ENCODE assay signal across 12 cellular contexts in the genomic region with DNA sequence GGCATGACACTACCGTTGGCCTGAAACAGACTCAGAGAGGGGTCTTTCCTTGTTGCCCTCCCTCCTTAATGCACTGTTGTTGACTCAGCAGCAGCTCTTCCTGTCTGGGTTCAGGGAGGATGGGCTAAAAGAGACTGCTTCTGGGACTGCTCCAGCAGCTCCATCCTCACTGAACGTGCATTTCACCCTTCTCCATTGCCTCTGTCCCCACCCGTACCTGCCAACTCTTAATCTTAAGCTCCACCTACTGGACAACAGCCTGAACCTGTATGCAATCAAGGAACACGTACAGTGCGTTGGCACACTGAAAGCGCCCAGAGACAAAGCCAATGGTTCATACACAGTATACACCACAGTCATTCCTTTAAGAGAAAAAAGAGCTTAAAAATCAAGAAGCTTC.
DNase-seq lines count a peak whose midpoint lies in the region; ATAC-seq and TF ChIP-seq lines count a peak whose summit lies in the region.
"Had no signal": no experiment of that assay in that cellular context is flagged by ENCODE, and none has a peak within 500 bp of the region (broad histone marks: within the 10 kb centered on the region; RNA-seq: fewer than 3 reads in every experiment).

No MANE protein-coding gene starts in this region.

- no peaks in the 10 kb centered on the region for H3K27me3 Mint-ChIP-seq in MCF 10A (ENCODE audit: insufficient read depth, unreplicated experiment)
- peaks cover 14 to 19% of the 10 kb centered on the region in 2 donors for H3K27me3 Mint-ChIP-seq in stimulated activated naive B cell treated with anti-CD40 and anti-IgM and Interleukin-4, amounts not matched to agents 10 μg/mL and 1 μg/mL and 100 μg/mL, for 72 hours
- peaks cover 4% of the 10 kb centered on the region for H3K27me3 Mint-ChIP-seq in CD4-positive, alpha-beta T cell

- CTCF ChIA-PET in MCF 10A (lab: Yijun Ruan, JAX), result interaction anchor here (0.6 to 2.0 kb wide), 10 partner anchors 8 to 81 kb away, joined by 3 to 6 read pairs (median 4); no protein-coding TSS in a partner anchor
- CTCF ChIA-PET in CD4-positive, alpha-beta T cell (lab: Charles Lee), result no interaction called here

- no peaks in the 10 kb centered on the region for H3K36me3 Mint-ChIP-seq in MCF 10A (ENCODE audit: insufficient read depth, unreplicated experiment)
- H3K36me3 Mint-ChIP-seq in stimulated activated naive B cell treated with anti-CD40 and anti-IgM and Interleukin-4, amounts not matched to agents 10 μg/mL and 1 μg/mL and 100 μg/mL, for 72 hours, result peaks cover 0 to 4% of the 10 kb centered on the region in 2 donors
- no peaks in the 10 kb centered on the region for H3K36me3 Mint-ChIP-seq in CD4-positive, alpha-beta T cell (ENCODE audit: low read depth)
- H3K36me3 Mint-ChIP-seq: naive thymus-derived CD8-positive, alpha-beta T cell had no signal

- no peaks in the 10 kb centered on the region for H3K36me3 ChIP-seq in breast epithelium

- H3K4me3 Mint-ChIP-seq in MCF 10A (ENCODE audit: unreplicated experiment), result no peak overlapping the region
- no peak overlapping the region for H3K4me3 Mint-ChIP-seq in stimulated activated naive B cell treated with anti-CD40 and anti-IgM and Interleukin-4, amounts not matched to agents 10 μg/mL and 1 μg/mL and 100 μg/mL, for 72 hours
- H3K4me3 Mint-ChIP-seq in CD4-positive, alpha-beta T cell, result no peak overlapping the region
- H3K4me3 Mint-ChIP-seq: naive thymus-derived CD8-positive, alpha-beta T cell had no signal

- peaks cover 8% of the 10 kb centered on the region for H3K9me3 Mint-ChIP-seq in MCF 10A (ENCODE audit: unreplicated experiment)
- H3K9me3 Mint-ChIP-seq in stimulated activated naive B cell treated with anti-CD40 and anti-IgM and Interleukin-4, amounts not matched to agents 10 μg/mL and 1 μg/mL and 100 μg/mL, for 72 hours, result peaks cover 0 to 6% of the 10 kb centered on the region in 2 donors
- peaks cover 2% of the 10 kb centered on the region for H3K9me3 Mint-ChIP-seq in CD4-positive, alpha-beta T cell

- H3K27ac ChIP-seq in breast epithelium, result no peak overlapping the region
- H3K27ac ChIP-seq in CD4-positive, alpha-beta T cell (ENCODE audit: low read depth, low read length), result no peak overlapping the region

- DNase-seq in MCF 10A (ENCODE audit: unreplicated experiment), result peak; percentile 29
- no peak for DNase-seq in breast epithelium (ENCODE audit: low spot score in 2 of 2)
- DNase-seq in NCI-H526 (lab: John Stamatoyannopoulos, UW), result peak; percentile 53 to 75
- DNase-seq in stimulated activated naive B cell treated with anti-CD40 and anti-IgM and Interleukin-4, amounts not matched to agents 10 μg/mL and 1 μg/mL and 100 μg/mL, for 72 hours, result no peak
- no peak for DNase-seq in GM10266 (ENCODE audit: extremely low spot score)
- DNase-seq in CD4-positive, alpha-beta T cell, result no peak
- DNase-seq: activated naive CD4-positive, alpha-beta T cell; cortex of kidney; NCI-H774 had no signal

- POLR2A ChIA-PET in MCF 10A (lab: Yijun Ruan, JAX), result no interaction called here
- POLR2A ChIA-PET in CD4-positive, alpha-beta T cell (lab: Charles Lee), result no interaction called here

- BruUV-seq in MCF 10A (replicated peaks; lab: Mats Ljungman, UMichigan), result no TSS peak

- no peaks in the 10 kb centered on the region for H3K4me1 ChIP-seq in breast epithelium

- no peak overlapping the region for H3K4me3 ChIP-seq in breast epithelium

- no peaks in the 10 kb centered on the region for H3K4me1 Mint-ChIP-seq in MCF 10A (ENCODE audit: insufficient read depth, unreplicated experiment)
- H3K4me1 Mint-ChIP-seq in stimulated activated naive B cell treated with anti-CD40 and anti-IgM and Interleukin-4, amounts not matched to agents 10 μg/mL and 1 μg/mL and 100 μg/mL, for 72 hours, result peaks cover 2 to 6% of the 10 kb centered on the region in 2 donors
- H3K4me1 Mint-ChIP-seq in CD4-positive, alpha-beta T cell (ENCODE audit: low read depth), result no peaks in the 10 kb centered on the region
- H3K4me1 Mint-ChIP-seq: naive thymus-derived CD8-positive, alpha-beta T cell had no signal

- TF ChIP-seq POLR2A in breast epithelium (IDR thresholded peaks at IDR 0.05), result no peak

- H3K27ac Mint-ChIP-seq in MCF 10A (ENCODE audit: low read depth, unreplicated experiment), result no peak overlapping the region
- no peak overlapping the region for H3K27ac Mint-ChIP-seq in stimulated activated naive B cell treated with anti-CD40 and anti-IgM and Interleukin-4, amounts not matched to agents 10 μg/mL and 1 μg/mL and 100 μg/mL, for 72 hours
- no peak overlapping the region for H3K27ac Mint-ChIP-seq in CD4-positive, alpha-beta T cell
- H3K27ac Mint-ChIP-seq: naive thymus-derived CD8-positive, alpha-beta T cell had no signal

- peaks cover 0 to 4% of the 10 kb centered on the region in 2 donors for H3K9me3 ChIP-seq in breast epithelium
- no peaks in the 10 kb centered on the region for H3K9me3 ChIP-seq in CD4-positive, alpha-beta T cell (ENCODE audit: control insufficient read depth, low read length)

- no peak for TF ChIP-seq CTCF in MCF 10A (IDR thresholded peaks at IDR 0.05; ENCODE audit: unreplicated experiment)
- TF ChIP-seq CTCF in breast epithelium (IDR thresholded peaks at IDR 0.05), result no peak
- no peak for TF ChIP-seq CTCF in GM10266 (IDR thresholded peaks at IDR 0.05; ENCODE audit: control insufficient read depth, insufficient read depth, low read depth, missing control alignments)
- TF ChIP-seq CTCF in CD4-positive, alpha-beta T cell (IDR thresholded peaks at IDR 0.05), result no peak

- no peaks in the 10 kb centered on the region for H3K27me3 ChIP-seq in breast epithelium
- no peaks in the 10 kb centered on the region for H3K27me3 ChIP-seq in CD4-positive, alpha-beta T cell (ENCODE audit: control insufficient read depth, insufficient read depth, low read length)

- ATAC-seq in esophagus mucosa (peak; percentile 92), HG02763 (IDR thresholded peaks at IDR 0.05; ENCODE audit: unreplicated experiment) (no peak)
- ATAC-seq in stimulated activated naive B cell treated with anti-CD40 and anti-IgM and Interleukin-4, amounts not matched to agents 10 μg/mL and 1 μg/mL and 100 μg/mL, for 72 hours (replicated peaks), result peak; percentile 45 to 54
- no peak for ATAC-seq in CD4-positive, alpha-beta T cell (ENCODE audit: poor library complexity)

- intact Hi-C loops in MCF 10A (cut with micrococcal nuclease), result no loop called here
- intact Hi-C loops in breast epithelium (cut with DNase I; ENCODE audit: low total_unique reads), result no loop called here
- intact Hi-C loops in CD4-positive, alpha-beta T cell (cut with DNase I, micrococcal nuclease), result no loop called here

Comparison
In these comparisons a context has a peak if more than half of its experiments do, and no peak if none do; other contexts are left out.
1. DNase-seq: peak in MCF 10A (single experiment) and NCI-H526 (2 of 2); none in breast epithelium (0 of 2), stimulated activated naive B cell treated with anti-CD40 and anti-IgM and Interleukin-4, amounts not matched to agents 10 μg/mL and 1 μg/mL and 100 μg/mL, for 72 hours (single experiment), GM10266 (single experiment) and CD4-positive, alpha-beta T cell (0 of 10).
2. ATAC-seq: peak in esophagus mucosa (single experiment) and stimulated activated naive B cell treated with anti-CD40 and anti-IgM and Interleukin-4, amounts not matched to agents 10 μg/mL and 1 μg/mL and 100 μg/mL, for 72 hours (2 of 2); none in CD4-positive, alpha-beta T cell (single experiment) and HG02763 (single experiment).